1 cellular context compared by ENCODE assay signal in genomic region chr16:2513405-2514332, GRCh38.
TF ChIP-seq lines count a peak whose summit lies in the region.

Gene ATP6V0C, plus strand, starts transcription at chr16:2513952. Its CDS starts 152 bp downstream, at chr16:2514104.

TF ChIP-seq in HepG2, 621 proteins besides CTCF, POLR2A, EP300 and RAD21 (continued from another document and continues in another):
- TF ChIP-seq FOXO4 (CRISPR knock-in tag; conservative IDR thresholded peaks at IDR 0.05) (no peak), ZNF143 (CRISPR knock-in tag; IDR thresholded peaks at IDR 0.05) (no peak), RORA (CRISPR knock-in tag; IDR thresholded peaks at IDR 0.05) (no peak), ZSCAN20 (CRISPR knock-in tag; IDR thresholded peaks at IDR 0.05; ENCODE audit: borderline replicate concordance) (peak; percentile 5; the same call in 1 of the 2 replicates), NFYB (CRISPR knock-in tag; IDR thresholded peaks at IDR 0.05) (peak; percentile 15; the same call in 1 of the 2 replicates), MAZ (IDR thresholded peaks at IDR 0.05; ENCODE audit: borderline replicate concordance, low read depth, low read length) (no peak), MAZ (CRISPR knock-in tag; IDR thresholded peaks at IDR 0.05; ENCODE audit: low read depth) (peak; percentile 56; the same call in 1 of the 2 replicates), PBX2 (CRISPR knock-in tag; IDR thresholded peaks at IDR 0.05) (no peak), ZNF460 (CRISPR knock-in tag; IDR thresholded peaks at IDR 0.05; ENCODE audit: borderline replicate concordance) (no peak), FOXC1 (CRISPR knock-in tag; IDR thresholded peaks at IDR 0.05; ENCODE audit: borderline replicate concordance) (no peak; the same call in 1 of the 2 replicates), HMGXB4 (CRISPR knock-in tag; IDR thresholded peaks at IDR 0.05; ENCODE audit: borderline replicate concordance in 1 of 2, low read depth in 1 of 2) (peak in 1 of 2 experiments; percentile 43; a peak in 1 of 4 replicates), RARA (CRISPR knock-in tag; IDR thresholded peaks at IDR 0.05) (peak; percentile 19; the same call in 1 of the 2 replicates), RFX1 (IDR thresholded peaks at IDR 0.05) (no peak), DBP (CRISPR knock-in tag; IDR thresholded peaks at IDR 0.05; ENCODE audit: not compliant biosample characterization) (no peak), HBP1 (CRISPR knock-in tag; IDR thresholded peaks at IDR 0.05; ENCODE audit: low read depth) (no peak), ZNF512B (CRISPR knock-in tag; IDR thresholded peaks at IDR 0.05; ENCODE audit: borderline replicate concordance) (no peak), ZBTB8A (CRISPR knock-in tag; IDR thresholded peaks at IDR 0.05; ENCODE audit: borderline replicate concordance, low read depth) (no peak), ZNF704 (CRISPR knock-in tag; IDR thresholded peaks at IDR 0.05; ENCODE audit: borderline replicate concordance) (0 out of 2 replicates have a peak, but pooled peaks have one; percentile 14), ZFX (CRISPR knock-in tag; IDR thresholded peaks at IDR 0.05; ENCODE audit: low read depth) (peak; percentile 78), ZBTB49 (CRISPR knock-in tag; IDR thresholded peaks at IDR 0.05; ENCODE audit: borderline replicate concordance) (no peak), ZNF280D (CRISPR knock-in tag; IDR thresholded peaks at IDR 0.05) (peak; percentile 2; the same call in 1 of the 2 replicates), FLYWCH1 (CRISPR knock-in tag; IDR thresholded peaks at IDR 0.05) (no peak), SMYD3 (CRISPR knock-in tag; IDR thresholded peaks at IDR 0.05) (no peak), HNRNPL (IDR thresholded peaks at IDR 0.05; ENCODE audit: low read depth, low read length) (no peak), UBTF (CRISPR knock-in tag; IDR thresholded peaks at IDR 0.05) (peak; percentile 53), TRIM22 (IDR thresholded peaks at IDR 0.05) (no peak), NAIF1 (CRISPR knock-in tag; IDR thresholded peaks at IDR 0.05; ENCODE audit: borderline replicate concordance) (no peak), ZNF839 (CRISPR knock-in tag; IDR thresholded peaks at IDR 0.05; ENCODE audit: borderline replicate concordance) (no peak; the same call in 1 of the 2 replicates), THRA (CRISPR knock-in tag; IDR thresholded peaks at IDR 0.05; ENCODE audit: borderline replicate concordance) (no peak)
